ENCODE assay signal across 20 cellular contexts in the genomic region with DNA sequence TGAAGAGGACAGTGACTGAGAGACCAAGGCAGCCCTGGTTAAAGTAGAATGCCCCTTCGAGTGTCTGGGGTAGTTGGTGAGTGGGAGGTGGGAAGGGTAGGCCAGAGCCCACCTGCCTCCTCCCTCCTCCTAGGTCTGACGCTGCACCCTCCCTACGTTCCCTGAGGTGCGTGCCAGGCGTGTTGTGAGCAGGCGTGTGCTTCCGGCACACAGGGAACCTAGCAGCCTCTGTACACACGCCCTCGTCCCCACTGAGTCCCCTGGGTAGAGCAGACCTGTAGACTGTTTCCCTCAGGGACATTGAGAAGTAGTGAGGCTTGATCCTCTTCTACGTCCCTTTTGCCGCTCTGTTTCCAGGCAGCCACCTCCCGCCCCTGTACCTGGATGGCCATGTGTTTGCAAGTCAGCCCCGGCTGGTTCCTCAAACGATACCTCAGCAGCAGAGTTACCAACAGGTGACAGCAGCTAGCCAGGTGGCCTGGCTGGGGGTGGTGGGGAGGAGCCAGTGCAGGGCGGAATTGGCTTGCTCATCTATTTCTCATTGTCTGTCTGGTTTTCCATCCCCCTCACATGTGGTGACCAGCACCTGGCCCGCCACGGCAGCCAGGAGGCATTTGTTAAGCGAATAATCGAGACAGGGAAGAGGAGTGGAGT. TPM values are rescaled to one million over a fixed set of nuclear protein-coding genes. Genes with fewer than 3 reads are reported as not detected.
DNase-seq lines count a peak whose midpoint lies in the region; ATAC-seq, FAIRE-seq and TF ChIP-seq lines count a peak whose summit lies in the region.
"Had no signal": no experiment of that assay in that cellular context is flagged by ENCODE, and none has a peak within 500 bp of the region (broad histone marks: within the 10 kb centered on the region; RNA-seq: fewer than 3 reads in every experiment).

No MANE protein-coding gene starts in this region.

- DNase-seq in activated naive CD8-positive, alpha-beta T cell treated with anti-CD3 and anti-CD28 coated beads for 36 hours: no peak
- DNase-seq in NCI-H510A (lab: John Stamatoyannopoulos, UW) (peak; percentile 52), cerebellar cortex (ENCODE audit: low spot score) (peak; percentile 59), gastrocnemius medialis (no peak), HEK293T (ENCODE audit: extremely low spot score) (no peak), H54 (ENCODE audit: insufficient read length, low spot score) (no peak)
- DNase-seq in stimulated activated CD4-positive, alpha-beta T cell treated with anti-CD3 and anti-CD28 coated beads, Interleukin-1b, Interleukin-23, amount 100 ng/mL, for 48 hours: no peak
- DNase-seq: activated CD4-positive, alpha-beta T cell treated with anti-CD3 and anti-CD28 coated beads, Interleukin-2, amount 10 ng/mL, durations not matched to agents 7 days and 5 days; activated T-cell treated with anti-CD3 and anti-CD28 coated beads for 4 hours; adrenal gland; NCI-H1105 treated with DMSO at 0.1 percent for 48 hours; PC-3 had no signal

- peaks cover 7% of the 10 kb centered on the region for H3K4me1 Mint-ChIP-seq in activated naive CD8-positive, alpha-beta T cell (ENCODE audit: low read depth)
- H3K4me1 Mint-ChIP-seq in activated naive CD8-positive, alpha-beta T cell treated with anti-CD3 and anti-CD28 coated beads for 36 hours: no peaks in the 10 kb centered on the region
- H3K4me1 Mint-ChIP-seq: activated CD4-positive, alpha-beta T cell treated with anti-CD3 and anti-CD28 coated beads, Interleukin-2, amount 10 ng/mL, durations not matched to agents 7 days and 5 days had no signal

- peak overlapping the region; percentile 22 for H3K27ac Mint-ChIP-seq in activated naive CD8-positive, alpha-beta T cell
- H3K27ac Mint-ChIP-seq in activated naive CD8-positive, alpha-beta T cell treated with anti-CD3 and anti-CD28 coated beads for 36 hours: no peak overlapping the region
- H3K27ac Mint-ChIP-seq: activated CD4-positive, alpha-beta T cell treated with anti-CD3 and anti-CD28 coated beads, Interleukin-2, amount 10 ng/mL, durations not matched to agents 7 days and 5 days; stimulated activated naive CD8-positive, alpha-beta T cell treated with anti-CD3 and anti-CD28 coated beads, Interleukin-15, Interleukin-2, amounts not matched to agents 100 ng/mL and 50 ng/mL, for 24 hours had no signal

- no peak overlapping the region for H3K4me3 ChIP-seq in gastrocnemius medialis
- H3K4me3 ChIP-seq: adrenal gland, vagina had no signal

- no peaks in the 10 kb centered on the region for H3K27me3 Mint-ChIP-seq in activated naive CD8-positive, alpha-beta T cell
- no peaks in the 10 kb centered on the region for H3K27me3 Mint-ChIP-seq in activated naive CD8-positive, alpha-beta T cell treated with anti-CD3 and anti-CD28 coated beads for 36 hours
- H3K27me3 Mint-ChIP-seq: activated CD4-positive, alpha-beta T cell treated with anti-CD3 and anti-CD28 coated beads, Interleukin-2, amount 10 ng/mL, durations not matched to agents 7 days and 5 days; stimulated activated naive CD8-positive, alpha-beta T cell treated with anti-CD3 and anti-CD28 coated beads, Interleukin-15, Interleukin-2, amounts not matched to agents 100 ng/mL and 50 ng/mL, for 24 hours had no signal

- no peaks in the 10 kb centered on the region for H3K9me3 ChIP-seq in gastrocnemius medialis
- H3K9me3 ChIP-seq: adrenal gland, vagina had no signal

- CTCF ChIA-PET in HEK293T (lab: Yijun Ruan, JAX): no interaction called here

- no peaks in the 10 kb centered on the region for H3K9me3 Mint-ChIP-seq in activated naive CD8-positive, alpha-beta T cell (ENCODE audit: low read depth)
- no peaks in the 10 kb centered on the region for H3K9me3 Mint-ChIP-seq in activated naive CD8-positive, alpha-beta T cell treated with anti-CD3 and anti-CD28 coated beads for 36 hours
- H3K9me3 Mint-ChIP-seq: activated CD4-positive, alpha-beta T cell treated with anti-CD3 and anti-CD28 coated beads, Interleukin-2, amount 10 ng/mL, durations not matched to agents 7 days and 5 days; stimulated activated naive CD8-positive, alpha-beta T cell treated with anti-CD3 and anti-CD28 coated beads, Interleukin-15, Interleukin-2, amounts not matched to agents 100 ng/mL and 50 ng/mL, for 24 hours had no signal

- peak overlapping the region; percentile 83 to 94 (median 90) for H3K27ac ChIP-seq in gastrocnemius medialis
- H3K27ac ChIP-seq: adrenal gland, HL-60, KMS-11, vagina had no signal

- peaks cover 26 to 33% of the 10 kb centered on the region in 2 donors for H3K4me1 ChIP-seq in gastrocnemius medialis
- H3K4me1 ChIP-seq: adrenal gland had no signal

- ATAC-seq in gastrocnemius medialis: no peak
- ATAC-seq: PC-3 had no signal

- no peak for TF ChIP-seq CTCF in gastrocnemius medialis (IDR thresholded peaks at IDR 0.05 in 4 of 5, conservative IDR thresholded peaks at IDR 0.05 in 1 of 5)

- H3K36me3 ChIP-seq in gastrocnemius medialis: peaks cover 0 to 84% of the 10 kb centered on the region in 2 donors

- no peak for FAIRE-seq in H54 (lab: Jason Lieb, UNC)
- FAIRE-seq: frontal cortex had no signal

- H3K4me3 Mint-ChIP-seq in activated naive CD8-positive, alpha-beta T cell: no peak overlapping the region
- no peak overlapping the region for H3K4me3 Mint-ChIP-seq in activated naive CD8-positive, alpha-beta T cell treated with anti-CD3 and anti-CD28 coated beads for 36 hours
- H3K4me3 Mint-ChIP-seq: activated CD4-positive, alpha-beta T cell treated with anti-CD3 and anti-CD28 coated beads, Interleukin-2, amount 10 ng/mL, durations not matched to agents 7 days and 5 days; stimulated activated naive CD8-positive, alpha-beta T cell treated with anti-CD3 and anti-CD28 coated beads, Interleukin-15, Interleukin-2, amounts not matched to agents 100 ng/mL and 50 ng/mL, for 24 hours had no signal

- in situ Hi-C loops in gastrocnemius medialis (cut with MboI; ENCODE audit: low sequenced_read_pairs in 4 of 4): loop anchor here in 2 of 4 donors (25.0 kb wide), 1 partner anchor 99 kb away; the partner anchor contains the start of gene PRRC2B (in 2 of the 2)

- TF ChIP-seq POLR2A in gastrocnemius medialis (IDR thresholded peaks at IDR 0.05): no peak
- TF ChIP-seq POLR2A in H54 (IDR thresholded peaks at IDR 0.05; ENCODE audit: low read depth, low read length): no peak

- intact Hi-C loops in gastrocnemius medialis (cut with DNase I; ENCODE audit: low total_unique reads): no loop called here

- POLR2A ChIA-PET in HEK293T (lab: Yijun Ruan, JAX): no interaction called here

- H3K36me3 Mint-ChIP-seq in activated naive CD8-positive, alpha-beta T cell: peaks cover 6% of the 10 kb centered on the region
- peaks cover 22% of the 10 kb centered on the region for H3K36me3 Mint-ChIP-seq in activated naive CD8-positive, alpha-beta T cell treated with anti-CD3 and anti-CD28 coated beads for 36 hours

- no peaks in the 10 kb centered on the region for H3K27me3 ChIP-seq in gastrocnemius medialis
- H3K27me3 ChIP-seq: adrenal gland, vagina had no signal

TF ChIP-seq in HEK293T, 16 proteins besides CTCF, POLR2A, EP300 and RAD21:
- TF ChIP-seq PKNOX1 (IDR thresholded peaks at IDR 0.05) (no peak), ELF4 (IDR thresholded peaks at IDR 0.05) (no peak), SUZ12 (IDR thresholded peaks at IDR 0.05) (no peak), ARNT (IDR thresholded peaks at IDR 0.05) (no peak), FOXA1 (IDR thresholded peaks at IDR 0.05) (no peak), TARDBP (IDR thresholded peaks at IDR 0.05) (no peak), HDGF (IDR thresholded peaks at IDR 0.05; ENCODE audit: borderline replicate concordance) (no peak), ZNF384 (IDR thresholded peaks at IDR 0.05) (no peak), FOXK2 (IDR thresholded peaks at IDR 0.05) (no peak)
TF ChIP-seq in HEK293T: peak in this region for 0.

RNA-seq across cellular contexts. Expression of gene POMT1, which starts 16.9 kb away (rescaled TPM):
- total RNA-seq in activated naive CD8-positive, alpha-beta T cell treated with anti-CD3 and anti-CD28 coated beads for 36 hours: 10 to 100 TPM; 19.4 to 21.5 TPM
- total RNA-seq in gastrocnemius medialis: 10 to 100 TPM; 14.3 to 43.1 (median 32.2) TPM

RNA-seq across cellular contexts. Expression of gene UCK1, which starts 45.2 kb away (rescaled TPM):
- total RNA-seq in activated naive CD8-positive, alpha-beta T cell treated with anti-CD3 and anti-CD28 coated beads for 36 hours: 10 to 100 TPM; 22.1 to 23.0 TPM
- total RNA-seq in gastrocnemius medialis: 10 to 100 TPM; 39.7 to 86.9 (median 43.9) TPM

RNA-seq across cellular contexts. Expression of gene PRRT1B, which starts 59.5 kb away (rescaled TPM):
- total RNA-seq in activated naive CD8-positive, alpha-beta T cell treated with anti-CD3 and anti-CD28 coated beads for 36 hours: not detected
- total RNA-seq in gastrocnemius medialis: not detected
- total RNA-seq: activated CD4-positive, alpha-beta T cell treated with anti-CD3 and anti-CD28 coated beads, Interleukin-2, amount 10 ng/mL, durations not matched to agents 7 days and 5 days; adrenal gland; frontal cortex; lower leg skin; myocyte; PC-3; vagina had no signal

Comparison
In these comparisons a context has a peak if more than half of its experiments do, and no peak if none do; other contexts are left out.
1. DNase-seq: peak in NCI-H510A (single experiment) and cerebellar cortex (single experiment); none in activated naive CD8-positive, alpha-beta T cell treated with anti-CD3 and anti-CD28 coated beads for 36 hours (single experiment), gastrocnemius medialis (0 of 2), stimulated activated CD4-positive, alpha-beta T cell treated with anti-CD3 and anti-CD28 coated beads, Interleukin-1b, Interleukin-23, amount 100 ng/mL, for 48 hours (single experiment), HEK293T (single experiment) and H54 (single experiment).